In the genomic region with DNA sequence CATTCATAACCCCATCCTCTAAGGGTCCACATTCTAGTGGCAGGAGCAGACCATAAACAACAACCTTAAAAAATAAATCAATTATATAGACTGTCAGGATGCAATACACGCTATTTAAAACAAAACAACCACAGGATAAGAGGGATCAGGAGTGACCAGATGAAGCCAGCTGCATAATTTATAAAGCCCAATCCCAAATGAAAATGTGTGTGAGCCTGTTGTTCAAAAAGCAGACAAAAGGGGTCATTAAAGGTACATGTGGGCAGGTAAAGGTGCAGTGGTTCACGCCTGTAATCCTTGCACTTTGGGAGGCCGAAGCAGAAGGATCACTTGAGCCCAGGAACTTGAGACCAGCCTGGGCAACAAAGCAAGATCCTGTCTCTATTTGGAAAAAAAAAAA, we compare ENCODE assay signal across 2 cellular contexts.
TF ChIP-seq lines count a peak whose summit lies in the region.

No MANE protein-coding gene starts in this region.

TF ChIP-seq in IMR-90, 13 proteins besides CTCF, POLR2A, EP300 and RAD21:
- TF ChIP-seq BHLHE40 (IDR thresholded peaks at IDR 0.05; ENCODE audit: low read depth, low read length) (no peak), CHD1 (IDR thresholded peaks at IDR 0.05; ENCODE audit: low read depth, low read length) (no peak), MAFK (IDR thresholded peaks at IDR 0.05; ENCODE audit: low read depth, low read length) (no peak), FOS (IDR thresholded peaks at IDR 0.05; ENCODE audit: low read depth, low read length) (no peak), NFE2L2 (IDR thresholded peaks at IDR 0.05; ENCODE audit: low read depth, low read length) (no peak), MAZ (IDR thresholded peaks at IDR 0.05; ENCODE audit: borderline replicate concordance, low read depth, low read length) (no peak), CEBPB (IDR thresholded peaks at IDR 0.05; ENCODE audit: low read depth, low read length) (no peak), MXI1 (IDR thresholded peaks at IDR 0.05; ENCODE audit: borderline replicate concordance, low read depth, low read length) (no peak), RFX5 (IDR thresholded peaks at IDR 0.05; ENCODE audit: low read depth, low read length) (no peak), SMC3 (IDR thresholded peaks at IDR 0.05; ENCODE audit: low read depth, low read length) (no peak), RCOR1 (IDR thresholded peaks at IDR 0.05; ENCODE audit: insufficient replicate concordance, low read length) (no peak)
- TF ChIP-seq, protein P1, sequence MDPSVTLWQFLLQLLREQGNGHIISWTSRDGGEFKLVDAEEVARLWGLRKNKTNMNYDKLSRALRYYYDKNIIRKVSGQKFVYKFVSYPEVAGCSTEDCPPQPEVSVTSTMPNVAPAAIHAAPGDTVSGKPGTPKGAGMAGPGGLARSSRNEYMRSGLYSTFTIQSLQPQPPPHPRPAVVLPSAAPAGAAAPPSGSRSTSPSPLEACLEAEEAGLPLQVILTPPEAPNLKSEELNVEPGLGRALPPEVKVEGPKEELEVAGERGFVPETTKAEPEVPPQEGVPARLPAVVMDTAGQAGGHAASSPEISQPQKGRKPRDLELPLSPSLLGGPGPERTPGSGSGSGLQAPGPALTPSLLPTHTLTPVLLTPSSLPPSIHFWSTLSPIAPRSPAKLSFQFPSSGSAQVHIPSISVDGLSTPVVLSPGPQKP (IDR thresholded peaks at IDR 0.05; ENCODE audit: borderline replicate concordance, low read depth, low read length), result no peak
- TF ChIP-seq, protein P2, sequence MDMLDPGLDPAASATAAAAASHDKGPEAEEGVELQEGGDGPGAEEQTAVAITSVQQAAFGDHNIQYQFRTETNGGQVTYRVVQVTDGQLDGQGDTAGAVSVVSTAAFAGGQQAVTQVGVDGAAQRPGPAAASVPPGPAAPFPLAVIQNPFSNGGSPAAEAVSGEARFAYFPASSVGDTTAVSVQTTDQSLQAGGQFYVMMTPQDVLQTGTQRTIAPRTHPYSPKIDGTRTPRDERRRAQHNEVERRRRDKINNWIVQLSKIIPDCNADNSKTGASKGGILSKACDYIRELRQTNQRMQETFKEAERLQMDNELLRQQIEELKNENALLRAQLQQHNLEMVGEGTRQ (IDR thresholded peaks at IDR 0.05; ENCODE audit: low read depth, low read length), result no peak

TF ChIP-seq in GM12878, 131 proteins besides CTCF, POLR2A, EP300 and RAD21:
- TF ChIP-seq PAX5 (IDR thresholded peaks at IDR 0.05; ENCODE audit: borderline replicate concordance, low read depth, low read length), result no peak
- TF ChIP-seq TBL1XR1 (IDR thresholded peaks at IDR 0.05; ENCODE audit: low read depth, low read length), result no peak
- TF ChIP-seq MXI1 (IDR thresholded peaks at IDR 0.05; ENCODE audit: low read depth, low read length), result no peak
- TF ChIP-seq RELA (IDR thresholded peaks at IDR 0.05; ENCODE audit: borderline replicate concordance, partially characterized antibody), result no peak
- no peak for TF ChIP-seq MYC (IDR thresholded peaks at IDR 0.05; ENCODE audit: insufficient read depth, insufficient read length, insufficient replicate concordance, low read length, severe bottlenecking)
- no peak for TF ChIP-seq IKZF1 (conservative IDR thresholded peaks at IDR 0.05)
- TF ChIP-seq, protein P3, sequence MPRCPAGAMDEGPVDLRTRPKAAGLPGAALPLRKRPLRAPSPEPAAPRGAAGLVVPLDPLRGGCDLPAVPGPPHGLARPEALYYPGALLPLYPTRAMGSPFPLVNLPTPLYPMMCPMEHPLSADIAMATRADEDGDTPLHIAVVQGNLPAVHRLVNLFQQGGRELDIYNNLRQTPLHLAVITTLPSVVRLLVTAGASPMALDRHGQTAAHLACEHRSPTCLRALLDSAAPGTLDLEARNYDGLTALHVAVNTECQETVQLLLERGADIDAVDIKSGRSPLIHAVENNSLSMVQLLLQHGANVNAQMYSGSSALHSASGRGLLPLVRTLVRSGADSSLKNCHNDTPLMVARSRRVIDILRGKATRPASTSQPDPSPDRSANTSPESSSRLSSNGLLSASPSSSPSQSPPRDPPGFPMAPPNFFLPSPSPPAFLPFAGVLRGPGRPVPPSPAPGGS (IDR thresholded peaks at IDR 0.05; ENCODE audit: borderline replicate concordance, insufficient read depth, low read depth, low read length, poor library complexity, severe bottlenecking), result no peak
- TF ChIP-seq, protein P4, sequence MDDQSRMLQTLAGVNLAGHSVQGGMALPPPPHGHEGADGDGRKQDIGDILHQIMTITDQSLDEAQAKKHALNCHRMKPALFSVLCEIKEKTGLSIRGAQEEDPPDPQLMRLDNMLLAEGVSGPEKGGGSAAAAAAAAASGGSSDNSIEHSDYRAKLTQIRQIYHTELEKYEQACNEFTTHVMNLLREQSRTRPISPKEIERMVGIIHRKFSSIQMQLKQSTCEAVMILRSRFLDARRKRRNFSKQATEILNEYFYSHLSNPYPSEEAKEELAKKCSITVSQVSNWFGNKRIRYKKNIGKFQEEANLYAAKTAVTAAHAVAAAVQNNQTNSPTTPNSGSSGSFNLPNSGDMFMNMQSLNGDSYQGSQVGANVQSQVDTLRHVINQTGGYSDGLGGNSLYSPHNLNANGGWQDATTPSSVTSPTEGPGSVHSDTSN (IDR thresholded peaks at IDR 0.05; ENCODE audit: insufficient replicate concordance, low read depth, low read length), result no peak
- TF ChIP-seq, protein P5, sequence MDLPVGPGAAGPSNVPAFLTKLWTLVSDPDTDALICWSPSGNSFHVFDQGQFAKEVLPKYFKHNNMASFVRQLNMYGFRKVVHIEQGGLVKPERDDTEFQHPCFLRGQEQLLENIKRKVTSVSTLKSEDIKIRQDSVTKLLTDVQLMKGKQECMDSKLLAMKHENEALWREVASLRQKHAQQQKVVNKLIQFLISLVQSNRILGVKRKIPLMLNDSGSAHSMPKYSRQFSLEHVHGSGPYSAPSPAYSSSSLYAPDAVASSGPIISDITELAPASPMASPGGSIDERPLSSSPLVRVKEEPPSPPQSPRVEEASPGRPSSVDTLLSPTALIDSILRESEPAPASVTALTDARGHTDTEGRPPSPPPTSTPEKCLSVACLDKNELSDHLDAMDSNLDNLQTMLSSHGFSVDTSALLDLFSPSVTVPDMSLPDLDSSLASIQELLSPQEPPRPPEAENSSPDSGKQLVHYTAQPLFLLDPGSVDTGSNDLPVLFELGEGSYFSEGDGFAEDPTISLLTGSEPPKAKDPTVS (IDR thresholded peaks at IDR 0.05; ENCODE audit: low read depth, low read length), result no peak
- TF ChIP-seq CHD1 (IDR thresholded peaks at IDR 0.05; ENCODE audit: low read depth, low read length), result no peak
- TF ChIP-seq FOXM1 (IDR thresholded peaks at IDR 0.05; ENCODE audit: low read depth, low read length), result no peak
- no peak for TF ChIP-seq CBFB (IDR thresholded peaks at IDR 0.05; ENCODE audit: low read depth)
- TF ChIP-seq, protein P6, sequence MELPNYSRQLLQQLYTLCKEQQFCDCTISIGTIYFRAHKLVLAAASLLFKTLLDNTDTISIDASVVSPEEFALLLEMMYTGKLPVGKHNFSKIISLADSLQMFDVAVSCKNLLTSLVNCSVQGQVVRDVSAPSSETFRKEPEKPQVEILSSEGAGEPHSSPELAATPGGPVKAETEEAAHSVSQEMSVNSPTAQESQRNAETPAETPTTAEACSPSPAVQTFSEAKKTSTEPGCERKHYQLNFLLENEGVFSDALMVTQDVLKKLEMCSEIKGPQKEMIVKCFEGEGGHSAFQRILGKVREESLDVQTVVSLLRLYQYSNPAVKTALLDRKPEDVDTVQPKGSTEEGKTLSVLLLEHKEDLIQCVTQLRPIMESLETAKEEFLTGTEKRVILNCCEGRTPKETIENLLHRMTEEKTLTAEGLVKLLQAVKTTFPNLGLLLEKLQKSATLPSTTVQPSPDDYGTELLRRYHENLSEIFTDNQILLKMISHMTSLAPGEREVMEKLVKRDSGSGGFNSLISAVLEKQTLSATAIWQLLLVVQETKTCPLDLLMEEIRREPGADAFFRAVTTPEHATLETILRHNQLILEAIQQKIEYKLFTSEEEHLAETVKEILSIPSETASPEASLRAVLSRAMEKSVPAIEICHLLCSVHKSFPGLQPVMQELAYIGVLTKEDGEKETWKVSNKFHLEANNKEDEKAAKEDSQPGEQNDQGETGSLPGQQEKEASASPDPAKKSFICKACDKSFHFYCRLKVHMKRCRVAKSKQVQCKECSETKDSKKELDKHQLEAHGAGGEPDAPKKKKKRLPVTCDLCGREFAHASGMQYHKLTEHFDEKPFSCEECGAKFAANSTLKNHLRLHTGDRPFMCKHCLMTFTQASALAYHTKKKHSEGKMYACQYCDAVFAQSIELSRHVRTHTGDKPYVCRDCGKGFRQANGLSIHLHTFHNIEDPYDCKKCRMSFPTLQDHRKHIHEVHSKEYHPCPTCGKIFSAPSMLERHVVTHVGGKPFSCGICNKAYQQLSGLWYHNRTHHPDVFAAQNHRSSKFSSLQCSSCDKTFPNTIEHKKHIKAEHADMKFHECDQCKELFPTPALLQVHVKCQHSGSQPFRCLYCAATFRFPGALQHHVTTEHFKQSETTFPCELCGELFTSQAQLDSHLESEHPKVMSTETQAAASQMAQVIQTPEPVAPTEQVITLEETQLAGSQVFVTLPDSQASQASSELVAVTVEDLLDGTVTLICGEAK (IDR thresholded peaks at IDR 0.05; ENCODE audit: borderline replicate concordance), result no peak
- no peak for TF ChIP-seq JUND (IDR thresholded peaks at IDR 0.05; ENCODE audit: low read depth, low read length)
- no peak for TF ChIP-seq CHD2 (IDR thresholded peaks at IDR 0.05; ENCODE audit: borderline replicate concordance, low read depth, low read length)
- no peak for TF ChIP-seq SREBF1 (IDR thresholded peaks at IDR 0.05; ENCODE audit: low read length)
- TF ChIP-seq SP1 (IDR thresholded peaks at IDR 0.05; ENCODE audit: low read depth, low read length), result no peak
TF ChIP-seq in GM12878: peak in this region for 0.
